ENCODE assay signal across 8 cellular contexts in the genomic region with DNA sequence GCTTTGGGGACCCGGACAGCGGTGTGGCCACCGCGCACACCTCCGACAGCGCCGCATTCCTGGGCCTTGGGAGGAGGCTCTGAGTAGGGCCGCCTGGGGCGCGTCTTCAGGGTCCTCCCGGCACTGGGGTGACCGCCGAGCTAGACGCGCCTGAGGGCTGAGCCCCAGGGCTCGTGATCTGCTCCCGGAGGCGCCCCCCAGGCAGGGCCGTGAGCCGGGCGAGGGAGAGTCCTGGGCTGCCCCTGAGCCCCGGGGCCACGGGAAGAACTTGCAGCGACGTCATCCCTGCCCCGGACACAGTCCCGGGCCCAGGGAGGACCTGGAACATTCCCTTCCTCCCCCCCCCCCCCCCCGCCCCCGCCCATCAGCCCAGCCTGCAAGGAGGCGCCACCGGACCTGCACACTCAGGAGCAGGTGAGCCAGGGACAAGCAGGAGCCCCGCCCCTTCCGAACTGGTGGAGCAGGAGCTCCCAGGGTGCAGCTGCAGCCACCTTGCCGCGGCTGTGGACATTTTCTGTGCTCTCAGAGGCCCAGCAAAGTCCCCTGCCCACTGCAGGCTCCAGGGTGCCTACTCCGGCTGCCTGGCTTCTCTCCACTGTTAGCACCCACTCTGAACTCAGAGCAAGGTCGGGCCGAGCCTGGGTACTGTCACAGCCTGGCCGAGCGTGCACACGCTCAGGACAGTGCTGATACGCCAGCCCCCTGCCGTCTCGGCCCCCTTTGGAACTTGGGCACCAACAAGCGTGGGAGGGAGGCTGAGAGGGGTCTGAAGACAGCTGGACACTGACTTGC. TPM values are rescaled to one million over a fixed set of nuclear protein-coding genes. Genes with fewer than 3 reads are reported as not detected.
DNase-seq lines count a peak whose midpoint lies in the region; ATAC-seq and TF ChIP-seq lines count a peak whose summit lies in the region.

No MANE protein-coding gene starts in this region.

- H3K4me3 Mint-ChIP-seq in H9 (peak overlapping the region; percentile 80 to 86), WTC11 (peak overlapping the region; percentile 80)

- DNase-seq in AG08396 (ENCODE audit: low spot score) (peak; percentile 74), H9 (peak; percentile 99), WTC11 (ENCODE audit: low spot score) (peak; percentile 85), fibroblast of lung (ENCODE audit: low read depth in 2 of 2) (peak; percentile 46 to 55), mucosa of gallbladder (ENCODE audit: low spot score) (peak; percentile 85), tibial artery (peak; percentile 63 to 87), NCI-H187 (lab: John Stamatoyannopoulos, UW) (no peak)

- H3K4me1 Mint-ChIP-seq in H9 (peaks cover 19 to 20% of the 10 kb centered on the region in 2 experiments), WTC11 (peaks cover 20% of the 10 kb centered on the region)

- peak overlapping the region in 2 of 3 experiments; percentile 79 to 88; a peak in 4 of 7 replicates for H3K27ac Mint-ChIP-seq in H9
- H3K27ac Mint-ChIP-seq in WTC11, result no peak overlapping the region

- H2BK20ac ChIP-seq in H9 (ENCODE audit: low read depth, low read length, poor library complexity, severe bottlenecking), result no peak overlapping the region

- H3K14ac ChIP-seq in H9 (ENCODE audit: insufficient read depth, low read length), result peak overlapping the region; percentile 72

- H3K36me3 Mint-ChIP-seq in H9 (ENCODE audit: insufficient read depth in 1 of 3, low read depth in 3 of 3) (no peaks in the 10 kb centered on the region), WTC11 (no peaks in the 10 kb centered on the region)

- H4K20me1 ChIP-seq in H9 (ENCODE audit: control insufficient read depth, insufficient read depth, insufficient read length) (no peaks in the 10 kb centered on the region), fibroblast of lung (ENCODE audit: control insufficient read depth, extremely low read depth, insufficient read depth, low read length) (no peaks in the 10 kb centered on the region)

- no peaks in the 10 kb centered on the region for H3K27me3 ChIP-seq in H9 (ENCODE audit: insufficient read depth, low read length)
- H3K27me3 ChIP-seq in fibroblast of lung (ENCODE audit: control insufficient read depth, insufficient read depth, low read length), result no peaks in the 10 kb centered on the region
- no peaks in the 10 kb centered on the region for H3K27me3 ChIP-seq in tibial artery

- no peak overlapping the region for H2BK12ac ChIP-seq in H9 (ENCODE audit: insufficient read length, low read depth, low read length)

- no peak overlapping the region for H4K5ac ChIP-seq in H9 (ENCODE audit: insufficient read length, low read depth, low read length)

- no peak overlapping the region for H2BK15ac ChIP-seq in H9 (ENCODE audit: low read depth, low read length)

- CTCF ChIA-PET in WTC11 (lab: Charles Lee), result interaction anchor here (0.6 to 3.0 kb wide), 16 partner anchors 11 to 521 kb away, joined by 3 to 31 read pairs (median 4); a partner anchor contains a TSS

- peaks cover 5% of the 10 kb centered on the region for H3K23me2 ChIP-seq in H9 (ENCODE audit: insufficient read length, low read depth, low read length, poor library complexity, severe bottlenecking)

- no peak overlapping the region for H3K56ac ChIP-seq in H9 (ENCODE audit: insufficient read length, low read depth, low read length)

- H3K27me3 Mint-ChIP-seq in H9 (ENCODE audit: low read depth), result peaks cover 2% of the 10 kb centered on the region
- peaks cover 3% of the 10 kb centered on the region for H3K27me3 Mint-ChIP-seq in WTC11 (ENCODE audit: low read depth)

- H3K79me2 ChIP-seq in H9 (ENCODE audit: insufficient read depth, low read length) (no peaks in the 10 kb centered on the region), fibroblast of lung (ENCODE audit: control insufficient read depth, insufficient read depth, low read length) (no peaks in the 10 kb centered on the region)

- H3T11ph ChIP-seq in H9 (ENCODE audit: low read length), result no peak overlapping the region

- H3K4ac ChIP-seq in H9 (ENCODE audit: low read depth, low read length), result no peak overlapping the region; the same call in 1 of the 2 replicates

- intact Hi-C loops in tibial artery (cut with DNase I; ENCODE audit: low total_unique reads), result loop anchor here (5.0 to 10.0 kb wide), 2 partner anchors 118 to 580 kb away; a partner anchor contains a TSS

- no peak overlapping the region for H4K8ac ChIP-seq in H9 (replicated peaks; ENCODE audit: insufficient read length, low read depth, low read length)

- H3K9me3 Mint-ChIP-seq in H9, result no peaks in the 10 kb centered on the region
- H3K9me3 Mint-ChIP-seq in WTC11, result no peaks in the 10 kb centered on the region

- TF ChIP-seq CTCF in H9 (conservative IDR thresholded peaks at IDR 0.05) (no peak), WTC11 (IDR thresholded peaks at IDR 0.05) (no peak), fibroblast of lung (conservative IDR thresholded peaks at IDR 0.05 in 1 of 2, IDR thresholded peaks at IDR 0.05 in 1 of 2; ENCODE audit: low read depth in 1 of 2, low read length in 2 of 2) (no peak), tibial artery (IDR thresholded peaks at IDR 0.05) (no peak)

- H2BK120ac ChIP-seq in H9 (ENCODE audit: low read depth, low read length, poor library complexity, severe bottlenecking), result no peak overlapping the region

- no peaks in the 10 kb centered on the region for H3K36me3 ChIP-seq in fibroblast of lung (ENCODE audit: control insufficient read depth, insufficient read depth, low read length)
- peaks cover 27 to 33% (median 29%) of the 10 kb centered on the region in 3 donors for H3K36me3 ChIP-seq in tibial artery

- H3K18ac ChIP-seq in H9 (ENCODE audit: insufficient read length, low read depth, low read length), result peak overlapping the region; percentile 96

- H3K9ac ChIP-seq in H9 (ENCODE audit: extremely low read depth, insufficient read length, low read length), result peak overlapping the region; percentile 16
- H3K9ac ChIP-seq in fibroblast of lung (ENCODE audit: insufficient read depth, low read length), result peak overlapping the region; percentile 68

- POLR2A ChIA-PET in WTC11 (lab: Charles Lee), result no interaction called here

- peak overlapping the region; percentile 63 for H4K91ac ChIP-seq in H9 (ENCODE audit: insufficient read length, low read depth, low read length)

- H3K4me3 ChIP-seq in fibroblast of lung (replicated peaks in 1 of 4; ENCODE audit: control extremely low read depth in 1 of 4, insufficient read depth in 1 of 4, low read depth in 3 of 4, low read length in 4 of 4), result peak overlapping the region; percentile 64 to 80 (median 72)
- H3K4me3 ChIP-seq in tibial artery, result peak overlapping the region; percentile 72 to 90

- no peak overlapping the region for H2AK5ac ChIP-seq in H9 (ENCODE audit: insufficient read length, low read length)

- ATAC-seq in WTC11 (peak; percentile 81), HG02884 (IDR thresholded peaks at IDR 0.05; ENCODE audit: unreplicated experiment) (no peak)

- H3K4me1 ChIP-seq in H9 (ENCODE audit: insufficient read depth, low read length) (peaks cover 4% of the 10 kb centered on the region; the same call in 1 of the 2 replicates), fibroblast of lung (ENCODE audit: control insufficient read depth, extremely low read depth, insufficient read depth, low read length) (no peaks in the 10 kb centered on the region), tibial artery (peaks cover 0 to 22% (median 16%) of the 10 kb centered on the region in 4 donors)

- no peaks in the 10 kb centered on the region for H3K79me1 ChIP-seq in H9 (ENCODE audit: insufficient read depth, low read depth, low read length, poor library complexity, severe bottlenecking)

- peak overlapping the region; percentile 48 for H3K4me2 ChIP-seq in H9 (ENCODE audit: insufficient read depth, insufficient read length, low read length)
- peak overlapping the region; percentile 75 for H3K4me2 ChIP-seq in fibroblast of lung (ENCODE audit: extremely low read depth, insufficient read depth, low read length)

- no peak overlapping the region for H3K27ac ChIP-seq in H9 (ENCODE audit: insufficient read length, low read depth, low read length)
- H3K27ac ChIP-seq in fibroblast of lung (ENCODE audit: insufficient read depth, low read length), result peak overlapping the region; percentile 44
- peak overlapping the region; percentile 94 to 98 for H3K27ac ChIP-seq in tibial artery

- no CpG with 5 or more reads among the region's 45 CpGs for WGBS in H9 (ENCODE audit: extremely low coverage, insufficient read length, low lambda C conversion rate)

- no peak overlapping the region for H3K23ac ChIP-seq in H9 (ENCODE audit: insufficient read length, low read depth, low read length)

- H2BK5ac ChIP-seq in H9 (ENCODE audit: insufficient read length, low read length), result no peak overlapping the region

- H3K9me3 ChIP-seq in H9 (ENCODE audit: control insufficient read depth, low read depth, low read length), result no peaks in the 10 kb centered on the region
- no peaks in the 10 kb centered on the region for H3K9me3 ChIP-seq in fibroblast of lung (ENCODE audit: control insufficient read depth, insufficient read depth, low read depth, low read length)
- H3K9me3 ChIP-seq in tibial artery, result no peaks in the 10 kb centered on the region

- no peak overlapping the region for H2AFZ ChIP-seq in H9 (ENCODE audit: low read length)
- peak overlapping the region; percentile 73 for H2AFZ ChIP-seq in fibroblast of lung (ENCODE audit: low read length)

TF ChIP-seq in WTC11, 78 proteins besides CTCF, POLR2A, EP300 and RAD21 (continues in another document):
- TF ChIP-seq NFYB (CRISPR knock-in tag; conservative IDR thresholded peaks at IDR 0.05; ENCODE audit: low read depth) (no peak), TP53 (CRISPR knock-in tag; IDR thresholded peaks at IDR 0.05) (no peak)

RNA-seq across cellular contexts. Expression of a gene that starts 50.7 kb away (rescaled TPM):
- total RNA-seq in H9 (2021), result 0.94 and 1.2 TPM in 2 replicates
- 1.9 to 3.4 TPM (median 3.3 TPM) in 3 replicates for total RNA-seq in WTC11 (2021)
- 95.0 and 239 TPM in 2 replicates for total RNA-seq in fibroblast of lung
- polyA plus RNA-seq in fibroblast of lung, result 77.6 and 300 TPM in 2 replicates
- polyA plus RNA-seq in fibroblast of lung (2012), result 37.0 and 140 TPM in 2 replicates
- polyA minus RNA-seq in fibroblast of lung (ENCODE audit: low replicate concordance), result 16.5 and 73.6 TPM in 2 replicates
- 550 TPM for total RNA-seq in mucosa of gallbladder

Comparison
In these comparisons a context has a peak if more than half of its experiments do, and no peak if none do; other contexts are left out.
1. DNase-seq: peak in AG08396 (single experiment), H9 (single experiment), WTC11 (single experiment), fibroblast of lung (2 of 2), mucosa of gallbladder (single experiment) and tibial artery (2 of 2); none in NCI-H187 (0 of 2).
2. RNA of a gene that starts 50.7 kb away (total RNA-seq): 550 TPM in mucosa of gallbladder (single experiment) and 95.0 to 239 TPM in fibroblast of lung; 1.9 to 3.4 TPM in WTC11 and 0.94 to 1.2 TPM in H9; every median in the first group is over 10 times any median in the second.